9 cellular contexts compared by ENCODE assay signal in the genomic region with DNA sequence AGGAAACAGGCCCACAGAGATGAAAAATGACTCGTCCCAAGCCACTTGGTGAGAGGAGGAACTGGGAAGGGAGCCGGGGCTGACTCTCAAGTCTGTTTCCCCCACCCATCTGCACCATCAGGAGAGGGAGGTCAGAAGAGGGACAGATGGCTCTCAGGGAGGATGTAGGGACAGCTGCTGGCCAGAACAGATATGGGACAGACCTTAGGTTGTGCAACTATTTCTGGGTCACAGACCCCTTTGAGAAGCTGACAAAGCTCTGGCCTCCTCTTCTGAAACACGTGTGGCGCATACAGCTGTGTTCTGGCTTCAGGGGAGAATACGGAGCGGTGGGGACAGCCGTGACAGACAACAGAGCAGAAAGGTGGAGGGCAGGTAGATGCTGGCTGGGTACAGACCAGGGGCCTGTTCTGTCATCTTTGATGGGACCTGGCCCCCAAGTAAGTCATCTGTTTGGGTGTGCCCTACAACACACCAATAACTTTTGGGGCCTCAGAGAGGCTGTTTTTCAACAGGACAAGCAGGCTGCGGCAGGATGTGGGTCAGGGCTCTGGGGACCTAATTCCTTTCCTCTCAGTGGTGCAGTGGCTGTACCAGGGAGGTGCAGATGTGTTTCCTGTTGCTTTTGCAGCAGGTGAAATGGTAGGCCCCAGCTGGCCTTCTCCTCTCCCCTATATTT. TPM values are rescaled to one million over a fixed set of nuclear protein-coding genes. Genes with fewer than 3 reads are reported as not detected.
DNase-seq lines count a peak whose midpoint lies in the region; ATAC-seq and TF ChIP-seq lines count a peak whose summit lies in the region.
"Had no signal": no experiment of that assay in that cellular context is flagged by ENCODE, and none has a peak within 500 bp of the region (broad histone marks: within the 10 kb centered on the region; RNA-seq: fewer than 3 reads in every experiment).

No MANE protein-coding gene starts in this region.

- H3K9me3 ChIP-seq in osteoblast (ENCODE audit: low read depth, low read length): no peaks in the 10 kb centered on the region

- peaks cover 39 to 61% of the 10 kb centered on the region in 2 donors for H3K36me3 Mint-ChIP-seq in CD14-positive monocyte
- H3K36me3 Mint-ChIP-seq in activated naive CD4-positive, alpha-beta T cell treated with anti-CD3 and anti-CD28 coated beads, Interleukin-2, amount 50 U/mL, for 24 hours: peaks cover 4% of the 10 kb centered on the region

- H2AFZ ChIP-seq in osteoblast (ENCODE audit: low read length): no peak overlapping the region
- H2AFZ ChIP-seq: parathyroid adenoma had no signal

- H3K4me1 Mint-ChIP-seq in CD14-positive monocyte: peaks cover 99% of the 10 kb centered on the region
- H3K4me1 Mint-ChIP-seq in activated naive CD4-positive, alpha-beta T cell treated with anti-CD3 and anti-CD28 coated beads, Interleukin-2, amount 50 U/mL, for 24 hours: peaks cover 98% of the 10 kb centered on the region

- H3K36me3 ChIP-seq in osteoblast (ENCODE audit: insufficient read depth, low read length): peaks cover 21% of the 10 kb centered on the region

- H4K20me1 ChIP-seq in osteoblast (ENCODE audit: insufficient read depth, low read length): peaks cover 10% of the 10 kb centered on the region

- peak overlapping the region; percentile 51 to 79 for H3K4me3 Mint-ChIP-seq in CD14-positive monocyte
- H3K4me3 Mint-ChIP-seq in activated naive CD4-positive, alpha-beta T cell treated with anti-CD3 and anti-CD28 coated beads, Interleukin-2, amount 50 U/mL, for 24 hours: peak overlapping the region; percentile 73

- DNase-seq in CD14-positive monocyte (ENCODE audit: low spot score): peak; percentile 83
- DNase-seq in NOMO-1 treated with dmso at 0.1 percent for 144 hours (lab: John Stamatoyannopoulos, UW; ENCODE audit: unreplicated experiment): peak; percentile 7
- DNase-seq in osteoblast (ENCODE audit: insufficient read length, low spot score, missing footprints): peak; percentile 89
- DNase-seq in NCI-H774 (lab: John Stamatoyannopoulos, UW): no peak
- DNase-seq in HuH-7 (ENCODE audit: low spot score): no peak

- TF ChIP-seq CTCF in CD14-positive monocyte (IDR thresholded peaks at IDR 0.05) (no peak), osteoblast (IDR thresholded peaks at IDR 0.05; ENCODE audit: extremely low read depth, low read depth, low read length) (no peak)

- intact Hi-C loops in CD14-positive monocyte (cut with micrococcal nuclease): no loop called here

- H3K27me3 Mint-ChIP-seq in CD14-positive monocyte (ENCODE audit: low read depth in 3 of 3): peaks cover 0 to 5% (median 5%) of the 10 kb centered on the region in 3 donors
- H3K27me3 Mint-ChIP-seq in activated naive CD4-positive, alpha-beta T cell treated with anti-CD3 and anti-CD28 coated beads, Interleukin-2, amount 50 U/mL, for 24 hours: no peaks in the 10 kb centered on the region

- H3K9me3 Mint-ChIP-seq in CD14-positive monocyte: no peaks in the 10 kb centered on the region
- H3K9me3 Mint-ChIP-seq in activated naive CD4-positive, alpha-beta T cell treated with anti-CD3 and anti-CD28 coated beads, Interleukin-2, amount 50 U/mL, for 24 hours: no peaks in the 10 kb centered on the region

- ATAC-seq in GM19397 (IDR thresholded peaks at IDR 0.05; ENCODE audit: unreplicated experiment) (peak; percentile 32), HG03469 (IDR thresholded peaks at IDR 0.05; ENCODE audit: unreplicated experiment) (no peak)

- no peaks in the 10 kb centered on the region for H3K27me3 ChIP-seq in osteoblast (ENCODE audit: insufficient read depth, low read length)

- peak overlapping the region; percentile 96 to 100 (median 100) for H3K27ac Mint-ChIP-seq in CD14-positive monocyte
- H3K27ac Mint-ChIP-seq in activated naive CD4-positive, alpha-beta T cell treated with anti-CD3 and anti-CD28 coated beads, Interleukin-2, amount 50 U/mL, for 24 hours: peak overlapping the region; percentile 98

- H3K4me3 ChIP-seq in osteoblast (ENCODE audit: insufficient read depth, low read length): no peak overlapping the region

- H3K4me1 ChIP-seq in osteoblast (ENCODE audit: insufficient read depth, low read length): peaks cover 42% of the 10 kb centered on the region
- H3K4me1 ChIP-seq: parathyroid adenoma had no signal

- peak overlapping the region; percentile 9 for H3K27ac ChIP-seq in osteoblast (ENCODE audit: low read depth, low read length)
- H3K27ac ChIP-seq: parathyroid adenoma had no signal

- H3K79me2 ChIP-seq in osteoblast (ENCODE audit: insufficient read depth, low read length): peaks cover 17% of the 10 kb centered on the region
- H3K79me2 ChIP-seq: parathyroid adenoma had no signal

- peak overlapping the region; percentile 23 for H3K4me2 ChIP-seq in osteoblast (ENCODE audit: insufficient read depth, low read length)

RNA-seq across cellular contexts. Expression of gene SH3BGRL3, which starts 7.3 kb away (rescaled TPM):
- polyA plus RNA-seq in CD14-positive monocyte: 1,000 to 10,000 TPM; 1,706 to 1,744 TPM
- total RNA-seq in osteoblast: 29.2 and 30.8 TPM in 2 replicates

RNA-seq across cellular contexts. Expression of gene UBXN11, which starts 19.3 kb away (rescaled TPM):
- polyA plus RNA-seq in CD14-positive monocyte: 10 to 100 TPM; 48.0 to 52.1 TPM
- 5.8 and 6.2 TPM in 2 replicates for total RNA-seq in osteoblast

RNA-seq across cellular contexts. Expression of gene CD52, which starts 30.6 kb away (rescaled TPM):
- 1,000 to 10,000 TPM; 2,617 to 4,047 TPM for polyA plus RNA-seq in CD14-positive monocyte
- total RNA-seq in osteoblast: not detected in 2 replicates

RNA-seq across cellular contexts. Expression of gene CEP85, which starts 53.2 kb away (rescaled TPM):
- polyA plus RNA-seq in CD14-positive monocyte: 10 to 100 TPM in 1 of 2 donors, 1 to 10 TPM in 1; 8.2 to 10.9 TPM
- total RNA-seq in osteoblast: 8.0 and 9.1 TPM in 2 replicates

Comparison
In these comparisons a context has a peak if more than half of its experiments do, and no peak if none do; other contexts are left out.
1. DNase-seq: peak in CD14-positive monocyte (single experiment), NOMO-1 treated with dmso at 0.1 percent for 144 hours (single experiment) and osteoblast (single experiment); none in NCI-H774 (single experiment) and HuH-7 (single experiment).